ENCODE assay signal across 26 cellular contexts in the genomic region with DNA sequence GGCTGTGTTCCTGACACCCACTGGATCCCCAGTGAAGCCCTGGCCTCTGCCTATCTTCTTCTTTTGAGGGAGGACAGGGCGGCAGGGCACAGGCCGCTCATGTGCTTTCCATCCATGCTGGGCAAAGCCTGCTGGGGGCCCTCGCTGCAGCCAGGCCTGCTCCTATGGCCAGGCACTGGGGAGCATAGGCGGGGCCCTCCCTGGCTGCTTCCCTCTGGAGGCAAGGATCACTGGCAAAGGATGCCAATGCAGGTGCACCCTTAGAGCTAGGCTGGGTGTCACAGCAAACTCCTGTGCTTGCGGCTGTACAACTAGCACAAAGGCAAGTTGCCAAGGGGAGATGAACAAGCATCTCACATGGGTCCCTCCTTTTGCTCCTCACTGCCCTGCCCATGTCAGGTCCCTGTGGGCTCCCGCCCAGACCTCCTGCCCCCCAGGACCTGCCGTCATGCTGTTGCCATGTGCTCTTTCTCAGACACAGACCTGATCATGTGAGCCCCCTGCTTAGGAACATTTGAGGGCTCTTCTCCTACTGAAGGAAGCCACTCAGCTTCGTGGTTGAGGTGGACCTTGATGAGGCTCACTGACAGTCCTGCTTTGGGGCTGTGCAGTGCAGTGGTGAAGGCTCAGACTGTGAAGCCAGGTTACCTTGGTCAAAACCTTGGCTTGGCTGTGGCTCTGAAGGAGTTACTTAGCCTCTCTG.
"Had no signal": no experiment of that assay in that cellular context is flagged by ENCODE, and none has a peak within 500 bp of the region (broad histone marks: within the 10 kb centered on the region; RNA-seq: fewer than 3 reads in every experiment).

No MANE protein-coding gene starts in this region.

- H3K27me3 ChIP-seq: hepatocyte had no signal

- H3K4me3 ChIP-seq: hepatocyte, left ventricle myocardium inferior, thoracic aorta had no signal

- DNase-seq: activated CD4-positive, alpha-beta T cell treated with anti-CD3 and anti-CD28 coated beads for 36 hours; activated CD4-positive, alpha-beta T cell treated with anti-CD3 and anti-CD28 coated beads, Interleukin-2, amount 50 U/mL, for 48 hours; activated naive CD4-positive, alpha-beta T cell treated with anti-CD3 and anti-CD28 coated beads, Interleukin-2, amount 50 U/mL, for 16 hours; activated naive CD8-positive, alpha-beta T cell treated with anti-CD3 and anti-CD28 coated beads, Interleukin-2, amount 50 U/mL, for 24 hours; activated T-cell treated with anti-CD3 and anti-CD28 coated beads, Interleukin-2, amount 50 U/mL, for 4 hours; cerebellar nuclear complex; effector memory CD4-positive, alpha-beta T cell; glutamatergic neuron; immature natural killer cell; kidney glomerular epithelial cell; left ventricle myocardium inferior; small intestine; stimulated activated naive CD4-positive, alpha-beta T cell; T-helper 9 cell had no signal

- H3K4me3 Mint-ChIP-seq: activated CD4-positive, alpha-beta T cell treated with anti-CD3 and anti-CD28 coated beads for 36 hours; activated naive CD8-positive, alpha-beta T cell treated with anti-CD3 and anti-CD28 coated beads, Interleukin-2, amount 50 U/mL, for 24 hours; activated T-cell treated with anti-CD3 and anti-CD28 coated beads, Interleukin-2, amount 50 U/mL, for 4 hours; dendritic cell treated with granulocyte-macrophage colony-stimulating factor and Interleukin-4, amounts not matched to agents 40 ng/mL and 50 ng/mL, for 4 days; immature natural killer cell; mesothelial cell of epicardium; nephron; type B pancreatic cell; WTC11 had no signal

- H3K36me3 ChIP-seq: left ventricle myocardium inferior, thoracic aorta had no signal

- H3K4me2 ChIP-seq: hepatocyte had no signal

- H3K9me3 Mint-ChIP-seq: activated naive CD8-positive, alpha-beta T cell treated with anti-CD3 and anti-CD28 coated beads, Interleukin-2, amount 50 U/mL, for 24 hours; dendritic cell treated with granulocyte-macrophage colony-stimulating factor and Interleukin-4, amounts not matched to agents 40 ng/mL and 50 ng/mL, for 4 days; mesothelial cell of epicardium; nephron had no signal

- H2AFZ ChIP-seq: hepatocyte, parathyroid adenoma had no signal

- H3K4me1 ChIP-seq: left ventricle myocardium inferior, parathyroid adenoma had no signal

- ATAC-seq: activated CD4-positive, alpha-beta T cell treated with anti-CD3 and anti-CD28 coated beads for 36 hours; activated naive CD8-positive, alpha-beta T cell treated with anti-CD3 and anti-CD28 coated beads, Interleukin-2, amount 50 U/mL, for 24 hours; activated T-cell treated with anti-CD3 and anti-CD28 coated beads, Interleukin-2, amount 50 U/mL, for 4 hours; esophagus mucosa; sciatic nerve; WTC11 had no signal

- H3K9ac ChIP-seq: parathyroid adenoma had no signal

- H3K27ac Mint-ChIP-seq: activated CD4-positive, alpha-beta T cell treated with anti-CD3 and anti-CD28 coated beads for 36 hours; activated naive CD8-positive, alpha-beta T cell treated with anti-CD3 and anti-CD28 coated beads, Interleukin-2, amount 50 U/mL, for 24 hours; dendritic cell treated with granulocyte-macrophage colony-stimulating factor and Interleukin-4, amounts not matched to agents 40 ng/mL and 50 ng/mL, for 4 days; immature natural killer cell; mesothelial cell of epicardium; type B pancreatic cell; WTC11 had no signal

- H3K36me3 Mint-ChIP-seq: mesothelial cell of epicardium, type B pancreatic cell, WTC11 had no signal

- H3K27me3 Mint-ChIP-seq: dendritic cell treated with granulocyte-macrophage colony-stimulating factor and Interleukin-4, amounts not matched to agents 40 ng/mL and 50 ng/mL, for 4 days had no signal

- H3K9me3 ChIP-seq: thoracic aorta had no signal

- H3K4me1 Mint-ChIP-seq: activated CD4-positive, alpha-beta T cell treated with anti-CD3 and anti-CD28 coated beads for 36 hours; activated naive CD8-positive, alpha-beta T cell treated with anti-CD3 and anti-CD28 coated beads, Interleukin-2, amount 50 U/mL, for 24 hours; immature natural killer cell; WTC11 had no signal

- H3K79me2 ChIP-seq: hepatocyte, parathyroid adenoma had no signal

- FAIRE-seq: endothelial cell of umbilical vein, frontal cortex, small intestine had no signal

- H3K27ac ChIP-seq: hepatocyte, left ventricle myocardium inferior, parathyroid adenoma, thoracic aorta had no signal
